ENCODE assay signal across 1 cellular context in genomic region chr1:240597153-240597745, GRCh38.
TF ChIP-seq lines count a peak whose summit lies in the region.

No MANE protein-coding gene starts in this region.

TF ChIP-seq in liver, 16 proteins besides CTCF, POLR2A, EP300 and RAD21:
- TF ChIP-seq FOXA1 (IDR thresholded peaks at IDR 0.05) (peak; percentile 16), HNF4A (conservative IDR thresholded peaks at IDR 0.05) (peak; percentile 78 to 81), JUND (IDR thresholded peaks at IDR 0.05) (peak in 1 of 2 donors; percentile 73), GABPA (IDR thresholded peaks at IDR 0.05 in 1 of 2, conservative IDR thresholded peaks at IDR 0.05 in 1 of 2) (no peak), MAX (IDR thresholded peaks at IDR 0.05) (no peak), EGR1 (IDR thresholded peaks at IDR 0.05; ENCODE audit: low read depth in 2 of 2) (no peak), HNF4G (IDR thresholded peaks at IDR 0.05) (peak; percentile 45), SP1 (IDR thresholded peaks at IDR 0.05) (peak; percentile 62), REST (IDR thresholded peaks at IDR 0.05) (no peak), RXRA (IDR thresholded peaks at IDR 0.05) (peak; percentile 60 to 70), FOXA2 (IDR thresholded peaks at IDR 0.05) (no peak), ZBTB33 (IDR thresholded peaks at IDR 0.05) (peak; percentile 59), NR2F2 (IDR thresholded peaks at IDR 0.05) (no peak), ATF3 (IDR thresholded peaks at IDR 0.05) (peak; percentile 40), TAF1 (conservative IDR thresholded peaks at IDR 0.05) (peak; percentile 5), YY1 (IDR thresholded peaks at IDR 0.05) (peak; percentile 18)
